8 cellular contexts compared by ENCODE assay signal in genomic region chr9:121222524-121223171, GRCh38. TPM values are rescaled to one million over a fixed set of nuclear protein-coding genes. Genes with fewer than 3 reads are reported as not detected.
DNase-seq lines count a peak whose midpoint lies in the region; ATAC-seq, FAIRE-seq and TF ChIP-seq lines count a peak whose summit lies in the region.

No MANE protein-coding gene starts in this region.

- ATAC-seq in activated T-cell treated with anti-CD3 and anti-CD28 coated beads, Interleukin-2, amount 50 U/mL, for 4 hours: no peak
- ATAC-seq in activated naive CD4-positive, alpha-beta T cell treated with anti-CD3 and anti-CD28 coated beads, Interleukin-2, amount 50 U/mL, for 72 hours: no peak

- peak overlapping the region; percentile 41 for H3K4me3 ChIP-seq in BE2C (ENCODE audit: low read depth, low read length)
- H3K4me3 ChIP-seq in fibroblast of mammary gland (ENCODE audit: control insufficient read depth, low read depth, low read length): no peak overlapping the region

- peak; percentile 89 for TF ChIP-seq CTCF in BE2C (IDR thresholded peaks at IDR 0.05; ENCODE audit: low read depth, low read length)
- peak; percentile 93 for TF ChIP-seq CTCF in HFFc6 (IDR thresholded peaks at IDR 0.05)
- TF ChIP-seq CTCF in fibroblast of mammary gland (conservative IDR thresholded peaks at IDR 0.05; ENCODE audit: control insufficient read depth, insufficient read depth, low read depth, low read length): peak; percentile 91

- H3K4me1 ChIP-seq in BE2C: peaks cover 6% of the 10 kb centered on the region; the same call in 1 of the 2 replicates

- H3K9me3 Mint-ChIP-seq in HFFc6: no peaks in the 10 kb centered on the region
- no peaks in the 10 kb centered on the region for H3K9me3 Mint-ChIP-seq in activated T-cell treated with anti-CD3 and anti-CD28 coated beads, Interleukin-2, amount 50 U/mL, for 4 hours
- H3K9me3 Mint-ChIP-seq in activated naive CD4-positive, alpha-beta T cell treated with anti-CD3 and anti-CD28 coated beads, Interleukin-2, amount 50 U/mL, for 72 hours: no peaks in the 10 kb centered on the region

- H3K9me3 ChIP-seq in BE2C: no peaks in the 10 kb centered on the region

- H3K27ac Mint-ChIP-seq in HFFc6: no peak overlapping the region
- no peak overlapping the region for H3K27ac Mint-ChIP-seq in activated naive CD4-positive, alpha-beta T cell treated with anti-CD3 and anti-CD28 coated beads, Interleukin-2, amount 50 U/mL, for 72 hours

- no peaks in the 10 kb centered on the region; the same call in 1 of the 2 replicates for H3K27me3 Mint-ChIP-seq in HFFc6 (ENCODE audit: insufficient read depth)
- no peaks in the 10 kb centered on the region for H3K27me3 Mint-ChIP-seq in activated T-cell treated with anti-CD3 and anti-CD28 coated beads, Interleukin-2, amount 50 U/mL, for 4 hours (ENCODE audit: low read depth)

- no peaks in the 10 kb centered on the region for H3K36me3 ChIP-seq in BE2C

- no peak overlapping the region for H3K4me3 Mint-ChIP-seq in HFFc6
- H3K4me3 Mint-ChIP-seq in activated T-cell treated with anti-CD3 and anti-CD28 coated beads, Interleukin-2, amount 50 U/mL, for 4 hours: no peak overlapping the region

- peaks cover 3% of the 10 kb centered on the region; the same call in 1 of the 2 replicates for H3K27me3 ChIP-seq in BE2C

- H3K4me1 Mint-ChIP-seq in HFFc6 (ENCODE audit: low read depth): peaks cover 37% of the 10 kb centered on the region
- H3K4me1 Mint-ChIP-seq in activated T-cell treated with anti-CD3 and anti-CD28 coated beads, Interleukin-2, amount 50 U/mL, for 4 hours (ENCODE audit: low read depth): no peaks in the 10 kb centered on the region

- no peaks in the 10 kb centered on the region for H3K36me3 Mint-ChIP-seq in HFFc6 (ENCODE audit: low read depth)
- H3K36me3 Mint-ChIP-seq in activated T-cell treated with anti-CD3 and anti-CD28 coated beads, Interleukin-2, amount 50 U/mL, for 4 hours (ENCODE audit: insufficient read depth): peaks cover 3% of the 10 kb centered on the region
- H3K36me3 Mint-ChIP-seq in activated naive CD4-positive, alpha-beta T cell treated with anti-CD3 and anti-CD28 coated beads, Interleukin-2, amount 50 U/mL, for 72 hours: no peaks in the 10 kb centered on the region

- no peak for FAIRE-seq in RCC 7860 (lab: Jason Lieb, UNC)

- DNase-seq in BE2C (peak; percentile 51), HFFc6 (peak; percentile 61), RCC 7860 (ENCODE audit: low spot score) (peak; percentile 29), fibroblast of mammary gland (ENCODE audit: low read depth) (peak; percentile 76), renal cortical epithelial cell (ENCODE audit: low read depth) (peak; percentile 48), islet precursor cell (no peak)
- DNase-seq in activated T-cell treated with anti-CD3 and anti-CD28 coated beads, Interleukin-2, amount 50 U/mL, for 4 hours: no peak
- DNase-seq in activated naive CD4-positive, alpha-beta T cell treated with anti-CD3 and anti-CD28 coated beads, Interleukin-2, amount 50 U/mL, for 72 hours (ENCODE audit: low spot score in 2 of 2): no peak

RNA-seq across cellular contexts. Expression of gene RAB14, which starts 21.0 kb away (rescaled TPM):
- polyA plus RNA-seq in BE2C (2012; ENCODE audit: insufficient read depth, insufficient read length, low read depth): 56.2 TPM
- total RNA-seq in HFFc6 (2021; fragmentation: NEBNext Ultra II Directional; extraction: Animal tissue kit (Norgen Biotek cat#: 25700)): 10 to 100 TPM; 80.3 to 91.4 (median 85.8) TPM
- total RNA-seq in renal cortical epithelial cell: 21.5 and 55.8 TPM in 2 replicates
- total RNA-seq in activated T-cell treated with anti-CD3 and anti-CD28 coated beads, Interleukin-2, amount 50 U/mL, for 4 hours: 10 to 100 TPM; 53.9 to 60.5 (median 59.6) TPM
- total RNA-seq in activated naive CD4-positive, alpha-beta T cell treated with anti-CD3 and anti-CD28 coated beads, Interleukin-2, amount 50 U/mL, for 72 hours: 10 to 100 TPM; 53.2 to 68.4 TPM

RNA-seq across cellular contexts. Expression of gene GSN, which starts 45.3 kb away (rescaled TPM):
- 2.2 TPM for polyA plus RNA-seq in BE2C (2012; ENCODE audit: insufficient read depth, insufficient read length, low read depth)
- 100 to 1,000 TPM; 288 to 394 (median 318) TPM for total RNA-seq in HFFc6 (2021; fragmentation: NEBNext Ultra II Directional; extraction: Animal tissue kit (Norgen Biotek cat#: 25700))
- total RNA-seq in renal cortical epithelial cell: 591 and 645 TPM in 2 replicates
- total RNA-seq in activated T-cell treated with anti-CD3 and anti-CD28 coated beads, Interleukin-2, amount 50 U/mL, for 4 hours: 1 to 10 TPM; 1.3 to 2.0 (median 1.9) TPM
- total RNA-seq in activated naive CD4-positive, alpha-beta T cell treated with anti-CD3 and anti-CD28 coated beads, Interleukin-2, amount 50 U/mL, for 72 hours: 1 to 10 TPM; 3.5 to 5.8 TPM

Comparison
In these comparisons a context has a peak if more than half of its experiments do, and no peak if none do; other contexts are left out.
1. DNase-seq: peak in BE2C (single experiment), HFFc6 (single experiment), RCC 7860 (single experiment), fibroblast of mammary gland (single experiment) and renal cortical epithelial cell (single experiment); none in islet precursor cell (single experiment), activated T-cell treated with anti-CD3 and anti-CD28 coated beads, Interleukin-2, amount 50 U/mL, for 4 hours (single experiment) and activated naive CD4-positive, alpha-beta T cell treated with anti-CD3 and anti-CD28 coated beads, Interleukin-2, amount 50 U/mL, for 72 hours (0 of 2).
2. RNA of gene GSN, which starts 45.3 kb away (total RNA-seq): 591 to 645 TPM in renal cortical epithelial cell and 288 to 394 TPM in HFFc6; 3.5 to 5.8 TPM in activated naive CD4-positive, alpha-beta T cell treated with anti-CD3 and anti-CD28 coated beads, Interleukin-2, amount 50 U/mL, for 72 hours and 1.3 to 2.0 TPM in activated T-cell treated with anti-CD3 and anti-CD28 coated beads, Interleukin-2, amount 50 U/mL, for 4 hours; every median in the first group is over 10 times any median in the second.
3. Peak in every context shown above with its lines, with median percentiles within 50 percentile points of each other: CTCF ChIP-seq.